ENCODE assay signal across 8 cellular contexts in genomic region chr7:140924019-140924820, GRCh38. TPM values are rescaled to one million over a fixed set of nuclear protein-coding genes. Genes with fewer than 3 reads are reported as not detected.
DNase-seq lines count a peak whose midpoint lies in the region; ATAC-seq and TF ChIP-seq lines count a peak whose summit lies in the region.

No MANE protein-coding gene starts in this region.

- no peaks in the 10 kb centered on the region for H3K27me3 ChIP-seq in HUES48 (ENCODE audit: control insufficient read depth, insufficient read depth, low read length)
- no peaks in the 10 kb centered on the region for H3K27me3 ChIP-seq in Panc1 (ENCODE audit: control insufficient read depth, insufficient read depth, low read length)

- H3K4me1 ChIP-seq in HUES48 (ENCODE audit: control insufficient read depth, insufficient read depth, low read length) (peaks cover 19% of the 10 kb centered on the region), Panc1 (ENCODE audit: control insufficient read depth, insufficient read depth, low read length) (peaks cover 5% of the 10 kb centered on the region; the same call in 1 of the 2 replicates)

- no peaks in the 10 kb centered on the region for H3K36me3 Mint-ChIP-seq in activated T-helper 1 cell treated with anti-CD3 and anti-CD28 coated beads, Interleukin-12 subunit alpha, Interleukin-12 subunit beta, Interleukin-2, Interleukin-4 antibody, amounts not matched to agents 30 ng/mL and 10 ng/mL and 1 ng/mL, durations not matched to agents 14 hours and 24 hours and 36 hours (ENCODE audit: low read depth)
- H3K36me3 Mint-ChIP-seq in nephron (ENCODE audit: low read depth), result peaks cover 2% of the 10 kb centered on the region

- ATAC-seq in GM21423 (IDR thresholded peaks at IDR 0.05; ENCODE audit: unreplicated experiment), result peak; percentile 83
- ATAC-seq in Panc1, result peak; percentile 92
- peak; percentile 67 for ATAC-seq in stimulated activated naive CD8-positive, alpha-beta T cell treated with anti-CD3 and anti-CD28 coated beads, Interleukin-15, Interleukin-2, amounts not matched to agents 100 U/mL and 50 U/mL, for 24 hours

- POLR2A ChIA-PET in Panc1 (lab: Charles Lee), result interaction anchor here (0.7 kb wide), 2 partner anchors 76 to 126 kb away, joined by 4 to 6 read pairs; no protein-coding TSS in a partner anchor

- H3K4me3 Mint-ChIP-seq in activated T-helper 1 cell treated with anti-CD3 and anti-CD28 coated beads, Interleukin-12 subunit alpha, Interleukin-12 subunit beta, Interleukin-2, Interleukin-4 antibody, amounts not matched to agents 30 ng/mL and 10 ng/mL and 1 ng/mL, durations not matched to agents 14 hours and 24 hours and 36 hours, result no peak overlapping the region
- H3K4me3 Mint-ChIP-seq in nephron, result no peak overlapping the region

- no TSS peak for BruUV-seq in Panc1 (replicated peaks; lab: Mats Ljungman, UMichigan)

- in situ Hi-C loops in Panc1 (cut with HindIII; ENCODE audit: low pct_unique_long_range_greater_than_20kb, low sequenced_read_pairs), result no loop called here

- peak; percentile 77 for TF ChIP-seq CTCF in Panc1 (IDR thresholded peaks at IDR 0.05)
- peak in 2 of 3 experiments; percentile 25 to 52 for TF ChIP-seq CTCF in nephron (IDR thresholded peaks at IDR 0.05; ENCODE audit: unreplicated experiment in 3 of 3)

- H3K9me3 ChIP-seq in HUES48 (ENCODE audit: control insufficient read depth, insufficient read depth, low read length) (no peaks in the 10 kb centered on the region), Panc1 (ENCODE audit: control insufficient read depth, insufficient read depth, low read depth, low read length) (no peaks in the 10 kb centered on the region; the same call in 1 of the 2 replicates)

- no peaks in the 10 kb centered on the region for H3K9me3 Mint-ChIP-seq in activated T-helper 1 cell treated with anti-CD3 and anti-CD28 coated beads, Interleukin-12 subunit alpha, Interleukin-12 subunit beta, Interleukin-2, Interleukin-4 antibody, amounts not matched to agents 30 ng/mL and 10 ng/mL and 1 ng/mL, durations not matched to agents 14 hours and 24 hours and 36 hours
- no peaks in the 10 kb centered on the region for H3K9me3 Mint-ChIP-seq in nephron

- peak; percentile 52 for DNase-seq in DMS153 treated with DMSO at 0.1 percent for 48 hours (lab: John Stamatoyannopoulos, UW; ENCODE audit: unreplicated experiment)
- no peak for DNase-seq in Panc1 (ENCODE audit: low read depth, low spot score)
- DNase-seq in activated T-helper 1 cell treated with anti-CD3 and anti-CD28 coated beads, Interleukin-12 subunit alpha, Interleukin-12 subunit beta, Interleukin-2, Interleukin-4 antibody, amounts not matched to agents 30 ng/mL and 10 ng/mL and 1 ng/mL, durations not matched to agents 14 hours and 24 hours and 36 hours (ENCODE audit: low spot score), result peak; percentile 69
- peak; percentile 64 for DNase-seq in fibroblast of peridontal ligament (ENCODE audit: extremely low read depth)
- peak; percentile 76 for DNase-seq in stimulated activated naive CD8-positive, alpha-beta T cell treated with anti-CD3 and anti-CD28 coated beads, Interleukin-15, Interleukin-2, amounts not matched to agents 100 U/mL and 50 U/mL, for 24 hours

- H3K4me3 ChIP-seq in HUES48 (ENCODE audit: low read depth, low read length) (peak overlapping the region; percentile 92), Panc1 (ENCODE audit: low read depth in 2 of 2, low read length in 2 of 2) (peak overlapping the region; percentile 83 to 98)

- H3K27ac ChIP-seq in HUES48 (ENCODE audit: low read depth, low read length) (peak overlapping the region; percentile 98), Panc1 (ENCODE audit: low read length) (peak overlapping the region; percentile 90)

- peaks cover 11% of the 10 kb centered on the region for H3K4me1 Mint-ChIP-seq in activated T-helper 1 cell treated with anti-CD3 and anti-CD28 coated beads, Interleukin-12 subunit alpha, Interleukin-12 subunit beta, Interleukin-2, Interleukin-4 antibody, amounts not matched to agents 30 ng/mL and 10 ng/mL and 1 ng/mL, durations not matched to agents 14 hours and 24 hours and 36 hours (ENCODE audit: low read depth)
- peaks cover 9% of the 10 kb centered on the region for H3K4me1 Mint-ChIP-seq in nephron

- CTCF ChIA-PET in Panc1 (lab: Charles Lee), result interaction anchor here (0.6 to 2.5 kb wide), 3 partner anchors 70 to 446 kb away, joined by 3 to 11 read pairs (median 7); no protein-coding TSS in a partner anchor

- intact Hi-C loops in Panc1 (cut with micrococcal nuclease; ENCODE audit: unreplicated experiment), result loop anchor here (5.0 kb wide), 1 partner anchor 112 kb away; no protein-coding TSS in a partner anchor
- intact Hi-C loops in activated T-helper 1 cell treated with anti-CD3 and anti-CD28 coated beads, Interleukin-12 subunit alpha, Interleukin-12 subunit beta, Interleukin-2, Interleukin-4 antibody, amounts not matched to agents 30 ng/mL and 10 ng/mL and 1 ng/mL, durations not matched to agents 14 hours and 24 hours and 36 hours (cut with micrococcal nuclease), result loop anchor here (1.0 to 10.0 kb wide), 8 partner anchors 22 to 1881 kb away; partner anchors contain the start of genes AGK, NDUFB2, SSBP1 and TMEM178B

- H3K9ac ChIP-seq in HUES48 (ENCODE audit: low read depth, low read length), result peak overlapping the region; percentile 98

- no peaks in the 10 kb centered on the region for H3K36me3 ChIP-seq in HUES48 (ENCODE audit: control insufficient read depth, insufficient read depth, low read length)
- no peaks in the 10 kb centered on the region; the same call in 1 of the 2 replicates for H3K36me3 ChIP-seq in Panc1 (ENCODE audit: control insufficient read depth, insufficient read depth, low read length)

- H3K27ac Mint-ChIP-seq in activated T-helper 1 cell treated with anti-CD3 and anti-CD28 coated beads, Interleukin-12 subunit alpha, Interleukin-12 subunit beta, Interleukin-2, Interleukin-4 antibody, amounts not matched to agents 30 ng/mL and 10 ng/mL and 1 ng/mL, durations not matched to agents 14 hours and 24 hours and 36 hours, result no peak overlapping the region
- no peak overlapping the region for H3K27ac Mint-ChIP-seq in nephron

- no peaks in the 10 kb centered on the region for H3K27me3 Mint-ChIP-seq in activated T-helper 1 cell treated with anti-CD3 and anti-CD28 coated beads, Interleukin-12 subunit alpha, Interleukin-12 subunit beta, Interleukin-2, Interleukin-4 antibody, amounts not matched to agents 30 ng/mL and 10 ng/mL and 1 ng/mL, durations not matched to agents 14 hours and 24 hours and 36 hours (ENCODE audit: insufficient read depth)
- peaks cover 4% of the 10 kb centered on the region for H3K27me3 Mint-ChIP-seq in nephron (ENCODE audit: low read depth)

RNA-seq across cellular contexts. Expression of gene BRAF, which starts 0.5 kb away (rescaled TPM):
- 26.3 TPM for total RNA-seq in Panc1 (2021; ENCODE audit: unreplicated experiment)
- polyA plus RNA-seq in Panc1 (2012; ENCODE audit: insufficient read length), result 7.5 TPM
- total RNA-seq in activated T-helper 1 cell treated with anti-CD3 and anti-CD28 coated beads, Interleukin-12 subunit alpha, Interleukin-12 subunit beta, Interleukin-2, Interleukin-4 antibody, amounts not matched to agents 30 ng/mL and 10 ng/mL and 1 ng/mL, durations not matched to agents 14 hours and 24 hours and 36 hours, result 23.1 and 24.7 TPM in 2 replicates
